In genomic region chr1:3745590-3746381, GRCh38 we compare ENCODE assay signal across 10 cellular contexts. TPM values are rescaled to one million over a fixed set of nuclear protein-coding genes. Genes with fewer than 3 reads are reported as not detected.
DNase-seq lines count a peak whose midpoint lies in the region; ATAC-seq, FAIRE-seq and TF ChIP-seq lines count a peak whose summit lies in the region.
"Had no signal": no experiment of that assay in that cellular context is flagged by ENCODE, and none has a peak within 500 bp of the region (broad histone marks: within the 10 kb centered on the region; RNA-seq: fewer than 3 reads in every experiment).

No MANE protein-coding gene starts in this region.

- CTCF ChIA-PET in A673 (lab: Charles Lee), result no interaction called here

- no peak overlapping the region for H2AK5ac ChIP-seq in mesendoderm (ENCODE audit: low read length)

- H3K9me3 ChIP-seq in A673 (ENCODE audit: low read depth, low read length, poor library complexity, severe bottlenecking) (no peaks in the 10 kb centered on the region), HUES6 (ENCODE audit: control insufficient read depth, insufficient read depth, low read depth, low read length) (no peaks in the 10 kb centered on the region)
- H3K9me3 ChIP-seq: SJSA1 had no signal

- no peak overlapping the region for H3K4ac ChIP-seq in mesendoderm (ENCODE audit: low read depth, low read length)

- POLR2A ChIA-PET in A673 (lab: Charles Lee; ENCODE audit: low non-redundant PET), result no interaction called here

- H3K4me3 ChIP-seq in A673 (ENCODE audit: low read depth, low read length, poor library complexity, severe bottlenecking) (peak overlapping the region; percentile 93), HUES6 (ENCODE audit: low read depth, low read length) (peak overlapping the region; percentile 62), mesendoderm (ENCODE audit: low read length) (no peak overlapping the region)

- TF ChIP-seq CTCF in A673 (conservative IDR thresholded peaks at IDR 0.05; ENCODE audit: low read depth, low read length), result no peak

- no CpG with 5 or more reads among the region's 25 CpGs for WGBS in mesendoderm (ENCODE audit: extremely low coverage, insufficient coverage, low lambda C conversion rate)

- H4K8ac ChIP-seq in mesendoderm (ENCODE audit: low read depth, low read length), result no peak overlapping the region

- H3K27ac ChIP-seq in A673 (ENCODE audit: low read depth, low read length, poor library complexity, severe bottlenecking) (no peak overlapping the region), HUES6 (ENCODE audit: low read depth, low read length) (no peak overlapping the region), mesendoderm (ENCODE audit: low read depth, low read length) (no peak overlapping the region)
- H3K27ac ChIP-seq: brain microvascular endothelial cell, SJSA1 had no signal

- peak overlapping the region; percentile 13 for H3K4me2 ChIP-seq in mesendoderm (ENCODE audit: low read length)

- FAIRE-seq in RCC 7860 (lab: Jason Lieb, UNC), result no peak

- peaks cover 7% of the 10 kb centered on the region for H3K79me2 ChIP-seq in mesendoderm (ENCODE audit: control insufficient read depth, insufficient read depth, low read length)

- H3K23ac ChIP-seq in mesendoderm (ENCODE audit: low read length), result no peak overlapping the region

- DNase-seq in A673 (ENCODE audit: low spot score) (no peak), cerebellar nuclear complex (lab: John Stamatoyannopoulos, UW) (peak; percentile 15 to 20), mesendoderm (no peak), dedifferentiated amniotic fluid mesenchymal stem cell (ENCODE audit: extremely low spot score) (no peak), RCC 7860 (ENCODE audit: low spot score) (no peak)
- DNase-seq: brain microvascular endothelial cell had no signal

- no peak overlapping the region for H2BK15ac ChIP-seq in mesendoderm (replicated peaks; ENCODE audit: low read depth)

- peaks cover 12% of the 10 kb centered on the region for H3K79me1 ChIP-seq in mesendoderm (ENCODE audit: low read length)

- H3K9ac ChIP-seq in HUES6 (ENCODE audit: low read length) (peak overlapping the region; percentile 71), mesendoderm (ENCODE audit: low read length) (peak overlapping the region; percentile 89)

- intact Hi-C loops in A673 (cut with micrococcal nuclease; ENCODE audit: unreplicated experiment), result no loop called here

- no peak overlapping the region for H2BK120ac ChIP-seq in mesendoderm (ENCODE audit: low read depth, low read length)

- no peak overlapping the region for H3K18ac ChIP-seq in mesendoderm (ENCODE audit: low read length)

- H3K27me3 ChIP-seq in A673 (replicated peaks; ENCODE audit: insufficient read depth, low read depth, low read length, poor library complexity) (no peaks in the 10 kb centered on the region), HUES6 (ENCODE audit: control insufficient read depth, insufficient read depth, low read length) (peaks cover 8% of the 10 kb centered on the region; the same call in 1 of the 2 replicates), mesendoderm (ENCODE audit: insufficient read depth, low read length, poor library complexity) (no peaks in the 10 kb centered on the region)
- H3K27me3 ChIP-seq: brain microvascular endothelial cell had no signal

- no peak overlapping the region for H4K5ac ChIP-seq in mesendoderm (ENCODE audit: low read length)

- ATAC-seq in HG03342 (IDR thresholded peaks at IDR 0.05; ENCODE audit: unreplicated experiment), result no peak
- no peak for ATAC-seq in HG03159 (IDR thresholded peaks at IDR 0.05; ENCODE audit: unreplicated experiment)

- BruUV-seq in A673 (replicated peaks; lab: Mats Ljungman, UMichigan), result no TSS peak

- H3K56ac ChIP-seq in mesendoderm (ENCODE audit: low read length), result peak overlapping the region; percentile 94

- no peaks in the 10 kb centered on the region for H3K36me3 ChIP-seq in A673 (ENCODE audit: insufficient read depth, low read length, poor library complexity, severe bottlenecking)
- H3K36me3 ChIP-seq in HUES6 (ENCODE audit: control insufficient read depth, insufficient read depth, low read length), result peaks cover 30% of the 10 kb centered on the region
- H3K36me3 ChIP-seq in mesendoderm (ENCODE audit: control insufficient read depth, insufficient read depth, low read length), result peaks cover 3% of the 10 kb centered on the region

- H3K4me1 ChIP-seq in A673 (ENCODE audit: insufficient read depth, low read length, poor library complexity, severe bottlenecking) (peaks cover 11% of the 10 kb centered on the region), HUES6 (ENCODE audit: control insufficient read depth, insufficient read depth, low read length) (peaks cover 19% of the 10 kb centered on the region), mesendoderm (ENCODE audit: control insufficient read depth, low read depth, low read length) (peaks cover 2% of the 10 kb centered on the region)

- no peak overlapping the region for H2BK5ac ChIP-seq in mesendoderm (ENCODE audit: low read length)

RNA-seq across cellular contexts. Expression of gene CCDC27, which starts 6.5 kb away (rescaled TPM):
- not detected in 2 replicates for total RNA-seq in A673 (2021)
- not detected for polyA plus RNA-seq in mesendoderm (2013, experiment 1 of 2)
- polyA plus RNA-seq in mesendoderm (2013, experiment 2 of 2), result not detected
- total RNA-seq: SJSA1 had no signal

RNA-seq across cellular contexts. Expression of gene SMIM1, which starts 26.8 kb away (rescaled TPM):
- 0.81 and 1.5 TPM in 2 replicates for total RNA-seq in A673 (2021)
- 2.0 TPM for polyA plus RNA-seq in mesendoderm (2013, experiment 1 of 2)
- polyA plus RNA-seq in mesendoderm (2013, experiment 2 of 2), result 2.0 TPM
- total RNA-seq: SJSA1 had no signal

RNA-seq across cellular contexts. Expression of gene LRRC47, which starts 50.5 kb away (rescaled TPM):
- total RNA-seq in A673 (2021), result 69.8 and 86.7 TPM in 2 replicates
- 29.4 TPM for polyA plus RNA-seq in mesendoderm (2013, experiment 1 of 2)
- polyA plus RNA-seq in mesendoderm (2013, experiment 2 of 2), result 27.1 TPM

Comparison
In these comparisons a context has a peak if more than half of its experiments do, and no peak if none do; other contexts are left out.
1. DNase-seq: peak in cerebellar nuclear complex (2 of 2); none in A673 (single experiment), mesendoderm (single experiment), dedifferentiated amniotic fluid mesenchymal stem cell (single experiment) and RCC 7860 (single experiment).